ENCODE assay signal across 8 cellular contexts in genomic region chrX:23783569-23784486, GRCh38. TPM values are rescaled to one million over a fixed set of nuclear protein-coding genes. Genes with fewer than 3 reads are reported as not detected.
DNase-seq lines count a peak whose midpoint lies in the region; ATAC-seq, FAIRE-seq and TF ChIP-seq lines count a peak whose summit lies in the region.

No MANE protein-coding gene starts in this region.

- H3K27me3 Mint-ChIP-seq in CD4-positive, CD25-positive, alpha-beta regulatory T cell: no peaks in the 10 kb centered on the region
- H3K27me3 Mint-ChIP-seq in type B pancreatic cell: no peaks in the 10 kb centered on the region

- peaks cover 19% of the 10 kb centered on the region for H3K4me1 ChIP-seq in CD4-positive, CD25-positive, alpha-beta regulatory T cell (ENCODE audit: control insufficient read depth, insufficient read depth, low read length, poor library complexity, severe bottlenecking)
- H3K4me1 ChIP-seq in lung (ENCODE audit: control insufficient read depth in 2 of 2, insufficient read depth in 2 of 2, low read length in 2 of 2): no peaks in the 10 kb centered on the region

- no peaks in the 10 kb centered on the region for H3K9me3 ChIP-seq in CD4-positive, CD25-positive, alpha-beta regulatory T cell (ENCODE audit: control insufficient read depth in 2 of 2, low read length in 2 of 2)
- H3K9me3 ChIP-seq in lung (ENCODE audit: control insufficient read depth in 2 of 2, insufficient read depth in 1 of 2, low read length in 1 of 2): no peaks in the 10 kb centered on the region

- FAIRE-seq in bronchial epithelial cell (lab: Jason Lieb, UNC): no peak

- TF ChIP-seq CTCF in bronchial epithelial cell (IDR thresholded peaks at IDR 0.05; ENCODE audit: insufficient read depth, low read length, severe bottlenecking): no peak
- no peak for TF ChIP-seq CTCF in lung (IDR thresholded peaks at IDR 0.05; ENCODE audit: control extremely low read depth, extremely low read depth)
- TF ChIP-seq CTCF in type B pancreatic cell (conservative IDR thresholded peaks at IDR 0.05): no peak

- peaks cover 10% of the 10 kb centered on the region for H3K36me3 ChIP-seq in CD4-positive, CD25-positive, alpha-beta regulatory T cell (ENCODE audit: control insufficient read depth, insufficient read depth, low read length)
- H3K36me3 ChIP-seq in bronchial epithelial cell (ENCODE audit: control insufficient read depth, insufficient read depth, low read length) (no peaks in the 10 kb centered on the region), lung (ENCODE audit: control insufficient read depth in 2 of 2, insufficient read depth in 2 of 2, low read length in 2 of 2) (peaks cover 0 to 2% of the 10 kb centered on the region in 2 donors)

- H3K27ac ChIP-seq in CD4-positive, CD25-positive, alpha-beta regulatory T cell (ENCODE audit: insufficient read depth, low read length, poor library complexity, severe bottlenecking): peak overlapping the region; percentile 86
- peak overlapping the region; percentile 97 to 98 for H3K27ac ChIP-seq in lung (ENCODE audit: low read depth in 1 of 2, low read length in 1 of 2)

- H3K27ac Mint-ChIP-seq in CD4-positive, CD25-positive, alpha-beta regulatory T cell: peak overlapping the region; percentile 96 to 97 (median 97)
- peak overlapping the region; percentile 87 for H3K27ac Mint-ChIP-seq in type B pancreatic cell

- peaks cover 8 to 45% (median 20%) of the 10 kb centered on the region in 4 donors for H3K4me1 Mint-ChIP-seq in CD4-positive, CD25-positive, alpha-beta regulatory T cell
- H3K4me1 Mint-ChIP-seq in type B pancreatic cell (ENCODE audit: unreplicated experiment): peaks cover 25% of the 10 kb centered on the region

- 9 to 37% methylated on average over 23 to 24 of the region's 24 CpGs for WGBS in lung, 2 donors

- peak overlapping the region; percentile 95 for H3K4me3 ChIP-seq in CD4-positive, CD25-positive, alpha-beta regulatory T cell (ENCODE audit: low read depth, low read length)
- H3K4me3 ChIP-seq in bronchial epithelial cell (ENCODE audit: low read depth, low read length) (peak overlapping the region; percentile 71), lung (peak overlapping the region; percentile 53)

- ATAC-seq in CD4-positive, CD25-positive, alpha-beta regulatory T cell (ENCODE audit: low read depth in 2 of 2): no peak
- no peak for ATAC-seq in lung (ENCODE audit: insufficient read depth, low FRiP score)
- no peak for ATAC-seq in HG03354 (IDR thresholded peaks at IDR 0.05; ENCODE audit: poor library complexity, severe bottlenecking, unreplicated experiment)
- ATAC-seq in GM21786 (IDR thresholded peaks at IDR 0.05; ENCODE audit: unreplicated experiment): no peak

- peak overlapping the region; percentile 92 to 99 (median 96) for H3K4me3 Mint-ChIP-seq in CD4-positive, CD25-positive, alpha-beta regulatory T cell
- H3K4me3 Mint-ChIP-seq in type B pancreatic cell: peak overlapping the region; percentile 98

- H3K36me3 Mint-ChIP-seq in CD4-positive, CD25-positive, alpha-beta regulatory T cell: peaks cover 17% of the 10 kb centered on the region
- H3K36me3 Mint-ChIP-seq in type B pancreatic cell: peaks cover 33% of the 10 kb centered on the region

- peaks cover 0 to 1% (median 0%) of the 10 kb centered on the region in 7 donors for H3K9me3 Mint-ChIP-seq in CD4-positive, CD25-positive, alpha-beta regulatory T cell
- no peaks in the 10 kb centered on the region for H3K9me3 Mint-ChIP-seq in type B pancreatic cell

- no peaks in the 10 kb centered on the region for H3K27me3 ChIP-seq in CD4-positive, CD25-positive, alpha-beta regulatory T cell (ENCODE audit: control insufficient read depth, insufficient read depth, low read length)
- H3K27me3 ChIP-seq in bronchial epithelial cell (ENCODE audit: control insufficient read depth, insufficient read depth, low read length) (no peaks in the 10 kb centered on the region), lung (ENCODE audit: control insufficient read depth, insufficient read depth) (no peaks in the 10 kb centered on the region)

- peak; percentile 4 to 52 (median 40) for DNase-seq in CD4-positive, CD25-positive, alpha-beta regulatory T cell
- DNase-seq in MV-4-11 (lab: John Stamatoyannopoulos, UW) (peak; percentile 12), bronchial epithelial cell (ENCODE audit: low read depth) (no peak), lung (ENCODE audit: low spot score) (no peak), type B pancreatic cell (ENCODE audit: extremely low spot score, unreplicated experiment) (no peak), middle frontal gyrus (ENCODE audit: extremely low spot score, low spot score) (no peak)

RNA-seq across cellular contexts. Expression of gene SAT1, which starts 0.9 kb away (rescaled TPM):
- total RNA-seq in CD4-positive, CD25-positive, alpha-beta regulatory T cell: 939 TPM
- 100 to 1,000 TPM; 186 to 295 (median 255) TPM for polyA plus RNA-seq in CD4-positive, CD25-positive, alpha-beta regulatory T cell
- total RNA-seq in bronchial epithelial cell (1,193 and 1,762 TPM in 2 replicates), lung (100 to 1,000 TPM; 606 to 620 TPM), type B pancreatic cell (ENCODE audit: low replicate concordance) (440 and 517 TPM in 2 replicates)
- polyA plus RNA-seq in lung: 1,000 to 10,000 TPM; 1,806 to 2,339 TPM

RNA-seq across cellular contexts. Expression of gene ACOT9, which starts 40.8 kb away (rescaled TPM):
- total RNA-seq in CD4-positive, CD25-positive, alpha-beta regulatory T cell: 51.6 TPM
- 10 to 100 TPM; 20.0 to 33.0 (median 24.4) TPM for polyA plus RNA-seq in CD4-positive, CD25-positive, alpha-beta regulatory T cell
- total RNA-seq in bronchial epithelial cell (29.2 and 66.1 TPM in 2 replicates), lung (10 to 100 TPM; 30.5 to 46.7 TPM), type B pancreatic cell (ENCODE audit: low replicate concordance) (37.9 and 51.2 TPM in 2 replicates)
- 10 to 100 TPM; 44.0 to 46.2 TPM for polyA plus RNA-seq in lung

Comparison
In these comparisons a context has a peak if more than half of its experiments do, and no peak if none do; other contexts are left out.
1. DNase-seq: peak in CD4-positive, CD25-positive, alpha-beta regulatory T cell (3 of 3) and MV-4-11 (single experiment); none in bronchial epithelial cell (single experiment), lung (single experiment), type B pancreatic cell (single experiment) and middle frontal gyrus (single experiment).
2. Peak in every context shown above with its lines, with median percentiles within 50 percentile points of each other: H3K4me3 ChIP-seq.